Comparison of ENCODE assay signal across 17 cellular contexts in genomic region chr6:169798764-169799473, GRCh38. TPM values are rescaled to one million over a fixed set of nuclear protein-coding genes. Genes with fewer than 3 reads are reported as not detected.
DNase-seq lines count a peak whose midpoint lies in the region; ATAC-seq, FAIRE-seq and TF ChIP-seq lines count a peak whose summit lies in the region.
"Had no signal": no experiment of that assay in that cellular context is flagged by ENCODE, and none has a peak within 500 bp of the region (broad histone marks: within the 10 kb centered on the region; RNA-seq: fewer than 3 reads in every experiment).

No MANE protein-coding gene starts in this region.

- no peak for TF ChIP-seq POLR2A in A549 (IDR thresholded peaks at IDR 0.05; ENCODE audit: low read length)

- no peak for TF ChIP-seq RAD21 in A549 (conservative IDR thresholded peaks at IDR 0.05 in 1 of 2, IDR thresholded peaks at IDR 0.05 in 1 of 2)
- TF ChIP-seq RAD21 in SK-N-SH (IDR thresholded peaks at IDR 0.05; ENCODE audit: low read length), result no peak

- no peak overlapping the region for H2AFZ ChIP-seq in SK-N-SH (ENCODE audit: low read depth)

- peak overlapping the region; percentile 44 for H3K27ac Mint-ChIP-seq in neural crest cell (ENCODE audit: unreplicated experiment)
- H3K27ac Mint-ChIP-seq: CD4-positive, alpha-beta T cell had no signal

- in situ Hi-C loops in GM13976 (cut with MboI; ENCODE audit: low sequenced_read_pairs, unreplicated experiment), result no loop called here

- H3K27ac ChIP-seq in A549 (peak overlapping the region; percentile 80 to 89), SK-N-SH (ENCODE audit: low read depth in 2 of 2, low read length in 1 of 2) (no peak overlapping the region)

- TF ChIP-seq EP300 in A549 (IDR thresholded peaks at IDR 0.05), result no peak
- TF ChIP-seq EP300 in SK-N-SH (IDR thresholded peaks at IDR 0.05; ENCODE audit: borderline replicate concordance in 1 of 2, low read depth in 1 of 2, low read length in 1 of 2), result no peak

- CTCF ChIA-PET in A549 (lab: Yijun Ruan, JAX) (interaction anchor here (1.2 to 2.5 kb wide), 3 partner anchors 8 to 731 kb away, joined by 3 to 8 read pairs (median 3); no protein-coding TSS in a partner anchor), SK-N-SH (lab: Yijun Ruan, JAX) (interaction anchor here (1.0 to 10.9 kb wide), 4 partner anchors 10 to 730 kb away, joined by 3 to 80 read pairs (median 3); no protein-coding TSS in a partner anchor)

- no peaks in the 10 kb centered on the region for H3K79me2 ChIP-seq in SK-N-SH (ENCODE audit: insufficient read depth)

- no peak for TF ChIP-seq CTCF in A549 (IDR thresholded peaks at IDR 0.05)
- TF ChIP-seq CTCF in neural crest cell (conservative IDR thresholded peaks at IDR 0.05), result no peak
- TF ChIP-seq CTCF in SK-N-SH (IDR thresholded peaks at IDR 0.05), result no peak
- no peak for TF ChIP-seq CTCF in GM13976 (IDR thresholded peaks at IDR 0.05; ENCODE audit: borderline replicate concordance, control extremely low read depth, extremely low read depth, insufficient read depth, missing control alignments)

- H3K9me3 ChIP-seq in A549 (no peaks in the 10 kb centered on the region), SK-N-SH (no peaks in the 10 kb centered on the region)

- DNase-seq in A549 (ENCODE audit: low read depth in 1 of 2, low spot score in 1 of 2) (no peak), SHP77 (lab: John Stamatoyannopoulos, UW) (peak; percentile 37 to 51), ecto neural progenitor cell (ENCODE audit: low spot score) (peak; percentile 27), neural crest cell (ENCODE audit: low read depth, low spot score) (no peak), SK-N-SH (no peak), GM13976 (ENCODE audit: low spot score) (no peak)
- DNase-seq: CD4-positive, alpha-beta T cell; EL; NCI-H187 treated with DMSO at 0.1 percent for 48 hours; NCI-H2171; NCI-H446 treated with DMSO at 0.1 percent for 48 hours had no signal

- H3K36me3 ChIP-seq in SK-N-SH (replicated peaks in 1 of 2; ENCODE audit: control insufficient read depth in 1 of 2, insufficient read depth in 2 of 2, low read length in 1 of 2), result no peaks in the 10 kb centered on the region

- no peak overlapping the region for H3K9ac ChIP-seq in SK-N-SH
- H3K9ac ChIP-seq: KMS-11 had no signal

- H3K4me1 ChIP-seq in A549 (peaks cover 32% of the 10 kb centered on the region), SK-N-SH (ENCODE audit: control insufficient read depth in 1 of 2, insufficient read depth in 2 of 2, low read depth in 1 of 2, low read length in 1 of 2) (peaks cover 0 to 3% of the 10 kb centered on the region in 2 experiments; a peak in 1 of 4 replicates)

- no peak overlapping the region for H3K4me3 ChIP-seq in A549
- no peak overlapping the region for H3K4me3 ChIP-seq in SK-N-SH (ENCODE audit: low read depth in 2 of 2, low read length in 1 of 2)

- 0 out of 2 replicates have a peak, but pooled peaks cover 6% of the 10 kb centered on the region for H3K27me3 ChIP-seq in SK-N-SH (ENCODE audit: insufficient read depth)

- POLR2A ChIA-PET in A549 (lab: Yijun Ruan, JAX) (no interaction called here), SK-N-SH (lab: Yijun Ruan, JAX) (no interaction called here)

- H3K4me2 ChIP-seq in A549 (peak overlapping the region; percentile 82; the same call in 2 of the 3 replicates), SK-N-SH (no peak overlapping the region)

- no peaks in the 10 kb centered on the region for H3K9me2 ChIP-seq in SK-N-SH

- H4K20me1 ChIP-seq in SK-N-SH (ENCODE audit: insufficient read depth), result no peaks in the 10 kb centered on the region

- peaks cover 3% of the 10 kb centered on the region for H3K27me3 Mint-ChIP-seq in neural crest cell (ENCODE audit: low read depth)

- peaks cover 20% of the 10 kb centered on the region for H3K4me1 Mint-ChIP-seq in neural crest cell

- no peak for FAIRE-seq in A549 (lab: Jason Lieb, UNC)
- FAIRE-seq: A204.1, H1 had no signal

- no peaks in the 10 kb centered on the region for H3F3A ChIP-seq in SK-N-SH (replicated peaks; ENCODE audit: insufficient read depth)

- H3K36me3 Mint-ChIP-seq in neural crest cell (ENCODE audit: low read depth), result no peaks in the 10 kb centered on the region

- H3K9me3 Mint-ChIP-seq in neural crest cell, result no peaks in the 10 kb centered on the region
- H3K9me3 Mint-ChIP-seq: CD4-positive, alpha-beta T cell had no signal

- no peak overlapping the region for H3K4me3 Mint-ChIP-seq in neural crest cell
- H3K4me3 Mint-ChIP-seq: CD4-positive, alpha-beta T cell had no signal

- no peak for ATAC-seq in A549
- ATAC-seq in HG03108 (IDR thresholded peaks at IDR 0.05; ENCODE audit: unreplicated experiment), result no peak
- ATAC-seq in HG02852 (IDR thresholded peaks at IDR 0.05; ENCODE audit: unreplicated experiment), result no peak
- ATAC-seq: Panc1 had no signal

- 94% methylated on average over 10 of the region's 10 CpGs for WGBS in A549 (ENCODE audit: missing lambda C conversion rate)
- WGBS in SK-N-SH (ENCODE audit: low lambda C conversion rate), result 82% methylated on average over 10 of the region's 10 CpGs

TF ChIP-seq in A549, 52 proteins besides CTCF, POLR2A, EP300 and RAD21 (continues in another document):
- TF ChIP-seq CBX2 (IDR thresholded peaks at IDR 0.05; ENCODE audit: borderline replicate concordance, low read depth) (no peak), FOSL2 (IDR thresholded peaks at IDR 0.05) (no peak), FOSL2 (CRISPR knock-in tag; IDR thresholded peaks at IDR 0.05) (no peak), HOXB5 (CRISPR knock-in tag; IDR thresholded peaks at IDR 0.05) (no peak), MAX (IDR thresholded peaks at IDR 0.05) (no peak), ZC3H11A (IDR thresholded peaks at IDR 0.05) (no peak), KDM1A (IDR thresholded peaks at IDR 0.05; ENCODE audit: low read depth) (no peak), GATA3 (IDR thresholded peaks at IDR 0.05; ENCODE audit: borderline replicate concordance) (no peak), JUN (IDR thresholded peaks at IDR 0.05) (no peak), SMC3 (IDR thresholded peaks at IDR 0.05) (no peak)

TF ChIP-seq in SK-N-SH, 30 proteins besides CTCF, POLR2A, EP300 and RAD21 (continues in another document):
- TF ChIP-seq PBX3 (IDR thresholded peaks at IDR 0.05) (no peak), RCOR1 (IDR thresholded peaks at IDR 0.05; ENCODE audit: low read length) (no peak), TEAD4 (IDR thresholded peaks at IDR 0.05; ENCODE audit: borderline replicate concordance, insufficient read depth) (no peak), MAX (IDR thresholded peaks at IDR 0.05; ENCODE audit: low read depth) (no peak), MEF2A (IDR thresholded peaks at IDR 0.05; ENCODE audit: borderline replicate concordance, low read depth) (no peak), SIN3A (IDR thresholded peaks at IDR 0.05; ENCODE audit: borderline replicate concordance, low read depth, low read length) (no peak), ELF1 (IDR thresholded peaks at IDR 0.05) (no peak), RXRA (IDR thresholded peaks at IDR 0.05; ENCODE audit: borderline replicate concordance, low read depth) (no peak), NRF1 (IDR thresholded peaks at IDR 0.05; ENCODE audit: low read depth, low read length) (no peak), TCF12 (IDR thresholded peaks at IDR 0.05) (no peak), SMC3 (IDR thresholded peaks at IDR 0.05; ENCODE audit: low read depth, low read length) (no peak), MXI1 (IDR thresholded peaks at IDR 0.05; ENCODE audit: low read depth, low read length) (no peak)

RNA-seq across cellular contexts. Expression of gene ERMARD, which starts 47.5 kb away (rescaled TPM):
- polyA plus RNA-seq in A549 (2011; rRNA removed) (22.5 and 22.8 TPM in 2 replicates), A549 (2017; fragmentation: RNase III; extraction: RNeasy Plus Mini Kit Qiagen cat#74134 plus additional on column Dnase treatment) (7.7 to 9.2 TPM (median 8.5 TPM) in 3 replicates), SK-N-SH (2012; rRNA removed) (43.2 and 51.3 TPM in 2 replicates)
- 13.8 and 17.8 TPM in 2 replicates for polyA plus RNA-seq in A549 (2012; cell fraction: cytosol; rRNA removed)
- 39.1 and 46.4 TPM in 2 replicates for polyA plus RNA-seq in A549 (2012; cell fraction: nucleus; rRNA removed)
- 11.8 and 13.1 TPM in 2 replicates for polyA minus RNA-seq in A549 (2011; rRNA and poly(A)+ RNA removed)
- 24.2 and 26.3 TPM in 2 replicates for total RNA-seq in neural crest cell
- polyA plus RNA-seq in SK-N-SH (2012; cell fraction: cytosol; rRNA removed), result 19.0 and 23.5 TPM in 2 replicates
- 241 and 346 TPM in 2 replicates for polyA plus RNA-seq in SK-N-SH (2012; cell fraction: nucleus; rRNA removed)

RNA-seq across cellular contexts. Expression of gene DYNLT2, which starts 47.5 kb away (rescaled TPM):
- polyA plus RNA-seq in A549 (2011; rRNA removed), result 0.85 and 2.0 TPM in 2 replicates
- 0.58 and 0.69 TPM in 2 replicates for polyA plus RNA-seq in A549 (2012; cell fraction: cytosol; rRNA removed)
- polyA plus RNA-seq in A549 (2012; cell fraction: nucleus; rRNA removed), result 0.25 and 0.83 TPM in 2 replicates
- 1.1 to 1.4 TPM (median 1.1 TPM) in 3 replicates for polyA plus RNA-seq in A549 (2017; fragmentation: RNase III; extraction: RNeasy Plus Mini Kit Qiagen cat#74134 plus additional on column Dnase treatment)
- polyA minus RNA-seq in A549 (2011; rRNA and poly(A)+ RNA removed), result 0.21 and 0.78 TPM in 2 replicates
- total RNA-seq in neural crest cell, result 2.8 TPM in 2 replicates
- polyA plus RNA-seq in SK-N-SH (2012; rRNA removed), result 0.81 and 1.3 TPM in 2 replicates
- 0.52 and 0.53 TPM in 2 replicates for polyA plus RNA-seq in SK-N-SH (2012; cell fraction: cytosol; rRNA removed)
- 3.5 and 3.8 TPM in 2 replicates for polyA plus RNA-seq in SK-N-SH (2012; cell fraction: nucleus; rRNA removed)

Comparison
In these comparisons a context has a peak if more than half of its experiments do, and no peak if none do; other contexts are left out.
1. DNase-seq: peak in SHP77 (2 of 2) and ecto neural progenitor cell (single experiment); none in A549 (0 of 2), neural crest cell (single experiment), SK-N-SH (single experiment) and GM13976 (single experiment).
2. H3K27ac ChIP-seq: peak in A549 (2 of 2); none in SK-N-SH (0 of 2).